4 cellular contexts compared by ENCODE assay signal in genomic region chr4:184277010-184277409, GRCh38. TPM values are rescaled to one million over a fixed set of nuclear protein-coding genes. Genes with fewer than 3 reads are reported as not detected.
"Had no signal": no experiment of that assay in that cellular context is flagged by ENCODE, and none has a peak within 500 bp of the region (broad histone marks: within the 10 kb centered on the region; RNA-seq: fewer than 3 reads in every experiment).

No MANE protein-coding gene starts in this region.

RNA-seq across cellular contexts. Expression of gene ENPP6, which starts 59.3 kb away (rescaled TPM):
- total RNA-seq: osteoblast, progenitor cell of endocrine pancreas, smooth muscle cell, suprapubic skin had no signal
